ENCODE assay signal across 18 cellular contexts in the genomic region with DNA sequence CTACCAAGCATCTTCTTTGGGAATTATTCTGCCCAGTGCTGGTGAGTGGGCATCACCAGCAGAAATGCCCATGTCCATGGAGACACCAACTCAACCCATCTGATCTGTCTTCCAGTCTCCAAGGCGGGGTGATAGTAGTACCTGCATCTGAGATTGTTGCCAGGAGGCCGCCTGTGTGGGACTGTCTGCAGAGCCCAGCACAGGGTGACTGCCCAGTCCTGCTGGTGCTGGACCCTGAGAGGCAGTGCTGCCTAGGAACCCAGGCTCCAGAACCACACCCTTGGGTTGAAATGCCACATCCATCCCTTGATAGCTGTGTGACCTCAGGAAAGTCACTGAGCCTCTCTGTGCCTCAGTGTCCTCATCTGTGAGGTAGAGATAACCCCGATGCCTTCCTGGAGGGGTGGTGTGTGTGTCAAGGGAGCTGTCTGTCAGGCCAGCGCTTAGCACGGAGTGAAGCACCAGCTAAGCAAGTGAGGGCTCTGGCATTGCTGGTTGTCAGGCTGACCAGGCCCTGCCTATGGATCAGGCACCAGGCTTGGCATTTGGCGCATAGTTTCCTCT.
DNase-seq lines count a peak whose midpoint lies in the region; TF ChIP-seq lines count a peak whose summit lies in the region.
"Had no signal": no experiment of that assay in that cellular context is flagged by ENCODE, and none has a peak within 500 bp of the region (broad histone marks: within the 10 kb centered on the region; RNA-seq: fewer than 3 reads in every experiment).

No MANE protein-coding gene starts in this region.

- H3K27me3 ChIP-seq in BLaER1 (no peaks in the 10 kb centered on the region), Loucy (ENCODE audit: insufficient read depth, low read length, poor library complexity, severe bottlenecking) (no peaks in the 10 kb centered on the region), neuronal stem cell (ENCODE audit: control insufficient read depth in 3 of 3, insufficient read depth in 3 of 3, low read depth in 1 of 3, low read length in 3 of 3) (no peaks in the 10 kb centered on the region)

- intact Hi-C loops in CD14-positive monocyte (cut with micrococcal nuclease), result no loop called here

- H3K4ac ChIP-seq in neuronal stem cell (ENCODE audit: low read length), result no peak overlapping the region

- H3K9me3 Mint-ChIP-seq in brain, result peaks cover 0 to 6% (median 3%) of the 10 kb centered on the region in 5 experiments
- H3K9me3 Mint-ChIP-seq in CD14-positive monocyte, result peaks cover 5 to 73% (median 47%) of the 10 kb centered on the region in 7 donors
- H3K9me3 Mint-ChIP-seq: H9 had no signal

- H3K9me3 ChIP-seq in BLaER1 (no peaks in the 10 kb centered on the region), Loucy (ENCODE audit: insufficient read depth, low read depth, low read length) (no peaks in the 10 kb centered on the region), neuronal stem cell (replicated peaks in 1 of 2; ENCODE audit: control insufficient read depth in 2 of 2, insufficient read depth in 1 of 2, low read depth in 1 of 2, low read length in 2 of 2) (no peaks in the 10 kb centered on the region)
- H3K9me3 ChIP-seq: A549 had no signal

- H2BK15ac ChIP-seq in neuronal stem cell (ENCODE audit: low read length), result no peak overlapping the region

- H3K23ac ChIP-seq in neuronal stem cell (ENCODE audit: low read depth, low read length, poor library complexity), result peak overlapping the region; percentile 10

- peak overlapping the region; percentile 1 for H2AK5ac ChIP-seq in neuronal stem cell (ENCODE audit: low read depth, low read length)

- no peak overlapping the region for H3K4me3 Mint-ChIP-seq in brain
- H3K4me3 Mint-ChIP-seq in CD14-positive monocyte, result no peak overlapping the region
- H3K4me3 Mint-ChIP-seq: CD4-positive, alpha-beta T cell; H9 had no signal

- H3K9me2 ChIP-seq in Loucy (replicated peaks; ENCODE audit: low read depth, low read length), result no peaks in the 10 kb centered on the region

- H2AFZ ChIP-seq in Loucy (ENCODE audit: low read length) (no peak overlapping the region), neuronal stem cell (ENCODE audit: low read length) (no peak overlapping the region)

- no peak overlapping the region for H3K14ac ChIP-seq in neuronal stem cell (ENCODE audit: low read length)

- H3K27me3 Mint-ChIP-seq in brain (peaks cover 6% of the 10 kb centered on the region), CD14-positive monocyte (ENCODE audit: low read depth in 3 of 3) (peaks cover 1 to 4% (median 4%) of the 10 kb centered on the region in 3 donors)
- H3K27me3 Mint-ChIP-seq: CD4-positive, alpha-beta T cell had no signal

- no peak for TF ChIP-seq CTCF in Loucy (conservative IDR thresholded peaks at IDR 0.05; ENCODE audit: low read length)
- no peak for TF ChIP-seq CTCF in brain (conservative IDR thresholded peaks at IDR 0.05)
- no peak for TF ChIP-seq CTCF in CD14-positive monocyte (IDR thresholded peaks at IDR 0.05)

- H3K4me1 ChIP-seq in BLaER1 (peaks cover 44% of the 10 kb centered on the region), Loucy (ENCODE audit: insufficient read depth, low read length, poor library complexity, severe bottlenecking) (peaks cover 45% of the 10 kb centered on the region), neuronal stem cell (ENCODE audit: control insufficient read depth in 2 of 2, insufficient read depth in 1 of 2, low read depth in 1 of 2, low read length in 2 of 2) (peaks cover 11 to 17% of the 10 kb centered on the region in 2 donors)
- H3K4me1 ChIP-seq: A549 had no signal

- H4K20me1 ChIP-seq in BLaER1, result no peaks in the 10 kb centered on the region
- peaks cover 5% of the 10 kb centered on the region for H4K20me1 ChIP-seq in Loucy (ENCODE audit: insufficient read depth, low read length, poor library complexity, severe bottlenecking)

- H4K91ac ChIP-seq in neuronal stem cell (ENCODE audit: low read depth, low read length, poor library complexity), result no peak overlapping the region

- H3K36me3 ChIP-seq in BLaER1 (no peaks in the 10 kb centered on the region), Loucy (ENCODE audit: insufficient read depth, low read length) (peaks cover 7% of the 10 kb centered on the region; the same call in 1 of the 2 replicates), neuronal stem cell (replicated peaks in 1 of 2; ENCODE audit: control insufficient read depth in 2 of 2, insufficient read depth in 2 of 2, low read length in 2 of 2) (no peaks in the 10 kb centered on the region)

- DNase-seq in neuronal stem cell (ENCODE audit: low spot score) (no peak), NCI-H2227 (lab: John Stamatoyannopoulos, UW; ENCODE audit: unreplicated experiment) (no peak), NCI-H1105 (lab: John Stamatoyannopoulos, UW) (no peak), NOMO-1 (lab: John Stamatoyannopoulos, UW; ENCODE audit: unreplicated experiment in 2 of 2) (no peak), CD14-positive monocyte (ENCODE audit: low spot score) (no peak)
- DNase-seq: AML-193; C1 segment of cervical spinal cord; CD4-positive, alpha-beta T cell; DMS153; DMS79; GDM1; GOT3; H9 had no signal

- H2BK5ac ChIP-seq in neuronal stem cell (ENCODE audit: low read length), result no peak overlapping the region

- H3F3A ChIP-seq in Loucy (ENCODE audit: low read depth), result no peaks in the 10 kb centered on the region

- peaks cover 57% of the 10 kb centered on the region for H3K4me1 Mint-ChIP-seq in brain
- H3K4me1 Mint-ChIP-seq in CD14-positive monocyte, result no peaks in the 10 kb centered on the region

- H3K36me3 Mint-ChIP-seq in brain, result no peaks in the 10 kb centered on the region
- H3K36me3 Mint-ChIP-seq in CD14-positive monocyte, result no peaks in the 10 kb centered on the region

- peak overlapping the region; percentile 29 for H3K18ac ChIP-seq in neuronal stem cell (ENCODE audit: low read length)

- H3K4me3 ChIP-seq in BLaER1, result no peak overlapping the region
- no peak overlapping the region for H3K4me3 ChIP-seq in Loucy (ENCODE audit: low read length, poor library complexity, severe bottlenecking)
- no peak overlapping the region for H3K4me3 ChIP-seq in neuronal stem cell (ENCODE audit: low read length in 2 of 2)
- H3K4me3 ChIP-seq: A549 had no signal

- H3K4me2 ChIP-seq in BLaER1 (peak overlapping the region; percentile 78), Loucy (ENCODE audit: low read depth, low read length, poor library complexity, severe bottlenecking) (peak overlapping the region; percentile 68), neuronal stem cell (ENCODE audit: insufficient read depth, low read length, poor library complexity, severe bottlenecking) (no peak overlapping the region)
- H3K4me2 ChIP-seq: A549 had no signal

- H3K9ac ChIP-seq in BLaER1 (no peak overlapping the region), Loucy (ENCODE audit: low read depth, low read length, poor library complexity, severe bottlenecking) (peak overlapping the region; percentile 70), neuronal stem cell (ENCODE audit: low read depth, low read length, poor library complexity) (no peak overlapping the region)

- no CpG with 5 or more reads among the region's 6 CpGs for WGBS in neuronal stem cell (ENCODE audit: extremely low coverage in 2 of 2, insufficient read length in 2 of 2, insufficient replicate concordance in 1 of 2), 2 donors

- H4K8ac ChIP-seq in neuronal stem cell (ENCODE audit: low read depth, low read length), result no peak overlapping the region

- H2BK120ac ChIP-seq in neuronal stem cell (ENCODE audit: low read depth, low read length), result no peak overlapping the region

- H3K27ac Mint-ChIP-seq in brain, result peak overlapping the region in 3 of 5 experiments; percentile 69 to 96 (median 87)
- H3K27ac Mint-ChIP-seq in CD14-positive monocyte, result no peak overlapping the region
- H3K27ac Mint-ChIP-seq: CD4-positive, alpha-beta T cell; H9 had no signal

- H2BK12ac ChIP-seq in neuronal stem cell (ENCODE audit: low read length), result no peak overlapping the region

- H3K79me1 ChIP-seq in neuronal stem cell (ENCODE audit: low read depth, low read length), result no peaks in the 10 kb centered on the region

- H3K27ac ChIP-seq in BLaER1, result no peak overlapping the region
- no peak overlapping the region for H3K27ac ChIP-seq in neuronal stem cell (replicated peaks; ENCODE audit: low read length)
- H3K27ac ChIP-seq: 22Rv1, A549 had no signal

- peaks cover 92% of the 10 kb centered on the region for H3K79me2 ChIP-seq in Loucy (ENCODE audit: insufficient read depth, low read length)

Comparison
In these comparisons a context has a peak if more than half of its experiments do, and no peak if none do; other contexts are left out.
1. H3K27ac Mint-ChIP-seq: peak in brain (3 of 5); none in CD14-positive monocyte (0 of 7).